In the genomic region with DNA sequence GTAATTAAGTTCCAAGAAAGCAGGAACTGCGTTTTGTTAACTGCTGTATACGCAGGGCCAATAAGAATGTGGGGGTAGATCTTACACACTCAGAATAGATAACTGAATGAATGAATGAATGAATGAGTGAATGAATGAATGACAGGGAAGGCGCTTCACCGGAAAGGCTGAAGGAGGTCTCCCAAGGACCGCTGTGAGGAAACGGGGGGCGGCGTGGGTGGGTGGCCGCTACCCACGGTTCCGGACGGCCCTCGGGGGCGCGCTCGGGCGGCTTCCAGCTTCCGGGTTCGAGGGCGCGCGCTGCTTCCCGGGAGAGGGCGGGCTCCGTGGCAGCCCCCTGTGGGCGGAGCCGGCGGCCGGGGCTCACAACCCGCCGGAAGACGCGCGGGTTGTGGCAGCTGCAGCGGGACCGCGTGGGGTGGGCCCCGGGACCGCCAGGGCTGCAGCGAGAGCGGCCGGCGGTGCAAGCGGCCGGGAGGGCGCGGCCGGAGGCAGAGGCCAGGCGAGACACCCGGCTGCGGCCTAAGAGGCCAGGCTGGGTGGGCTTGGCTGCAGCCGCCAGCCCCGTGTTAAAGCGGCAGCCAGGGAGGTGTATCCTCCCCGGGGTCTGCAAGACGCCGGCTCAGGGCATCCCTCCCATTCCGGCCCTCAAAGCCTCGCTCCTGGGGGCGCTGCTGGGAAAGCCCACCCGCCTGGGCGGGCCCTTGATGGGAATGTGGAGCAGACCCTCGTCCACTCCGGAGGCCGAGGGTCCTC, we compare ENCODE assay signal across 8 cellular contexts. TPM values are rescaled to one million over a fixed set of nuclear protein-coding genes. Genes with fewer than 3 reads are reported as not detected.
DNase-seq lines count a peak whose midpoint lies in the region; ATAC-seq lines count a peak whose summit lies in the region.

ZFP69 (plus strand) TSS at position 367 of the 756 bp plus-strand sequence. CDS start 2,072 bp downstream, outside the sequence.

- 1 to 2% methylated on average over 63 to 64 of the region's 65 CpGs for WGBS in mesodermal cell (ENCODE audit: insufficient coverage in 2 of 2), 2 experiments

- no peaks in the 10 kb centered on the region for H3K4me1 ChIP-seq in mesodermal cell (ENCODE audit: control insufficient read depth, insufficient read depth, low read length, poor library complexity, severe bottlenecking)

- peaks cover 11 to 27% of the 10 kb centered on the region in 2 donors for H3K4me1 Mint-ChIP-seq in effector memory CD8-positive, alpha-beta T cell (ENCODE audit: low read depth in 2 of 2)

- ATAC-seq in GM18498 (IDR thresholded peaks at IDR 0.05; ENCODE audit: unreplicated experiment) (peak; percentile 83), HG03064 (IDR thresholded peaks at IDR 0.05; ENCODE audit: low read depth, unreplicated experiment) (peak; percentile 69)
- ATAC-seq in effector memory CD8-positive, alpha-beta T cell (replicated peaks): peak; percentile 97

- peak within 1 kb of the TSS; percentile 84 to 90 for H3K4me3 Mint-ChIP-seq in effector memory CD8-positive, alpha-beta T cell

- peaks cover 19% of the 10 kb centered on the region for H3K36me3 ChIP-seq in mesodermal cell (ENCODE audit: control insufficient read depth, insufficient read depth, low read length)

- H3K27me3 Mint-ChIP-seq in effector memory CD8-positive, alpha-beta T cell: no peaks in the 10 kb centered on the region

- peaks cover 5% of the 10 kb centered on the region for H3K36me3 Mint-ChIP-seq in effector memory CD8-positive, alpha-beta T cell (ENCODE audit: insufficient read depth)

- H3K4me3 ChIP-seq in mesodermal cell (ENCODE audit: extremely low read depth, insufficient read depth, low read length, poor library complexity, severe bottlenecking): peak within 1 kb of the TSS; percentile 60

- peaks cover 10 to 19% of the 10 kb centered on the region in 2 donors for H3K9me3 Mint-ChIP-seq in effector memory CD8-positive, alpha-beta T cell

- peaks cover 8% of the 10 kb centered on the region for H3K9me3 ChIP-seq in mesodermal cell (ENCODE audit: control insufficient read depth, low read length)

- H3K27ac ChIP-seq in mesodermal cell (ENCODE audit: low read depth, low read length, severe bottlenecking): no peak within 1 kb of the TSS

- peak within 1 kb of the TSS; percentile 65 to 67 for H3K27ac Mint-ChIP-seq in effector memory CD8-positive, alpha-beta T cell

- peak; percentile 76 for DNase-seq in NCI-H526 treated with DMSO at 0.1 percent for 48 hours (lab: John Stamatoyannopoulos, UW)
- peak; percentile 87 for DNase-seq in activated CD8-positive, alpha-beta memory T cell treated with anti-CD3 and anti-CD28 coated beads for 24 hours
- DNase-seq in effector memory CD8-positive, alpha-beta T cell: peak; percentile 54 to 66 (median 61)
- peak; percentile 54 for DNase-seq in stimulated activated CD8-positive, alpha-beta memory T cell treated with anti-CD3 and anti-CD28 coated beads, Interleukin-15, amount 100 ng/mL, for 24 hours (ENCODE audit: low read depth)
- DNase-seq in kidney glomerular epithelial cell (lab: John Stamatoyannopoulos, UW): no peak

RNA-seq across cellular contexts. Expression of gene ZFP69, which starts in this region (rescaled TPM):
- 3.7 TPM for polyA plus RNA-seq in mesodermal cell (2013, experiment 1 of 2)
- 3.7 TPM for polyA plus RNA-seq in mesodermal cell (2013, experiment 2 of 2)
